ENCODE assay signal across 1 cellular context in the genomic region with DNA sequence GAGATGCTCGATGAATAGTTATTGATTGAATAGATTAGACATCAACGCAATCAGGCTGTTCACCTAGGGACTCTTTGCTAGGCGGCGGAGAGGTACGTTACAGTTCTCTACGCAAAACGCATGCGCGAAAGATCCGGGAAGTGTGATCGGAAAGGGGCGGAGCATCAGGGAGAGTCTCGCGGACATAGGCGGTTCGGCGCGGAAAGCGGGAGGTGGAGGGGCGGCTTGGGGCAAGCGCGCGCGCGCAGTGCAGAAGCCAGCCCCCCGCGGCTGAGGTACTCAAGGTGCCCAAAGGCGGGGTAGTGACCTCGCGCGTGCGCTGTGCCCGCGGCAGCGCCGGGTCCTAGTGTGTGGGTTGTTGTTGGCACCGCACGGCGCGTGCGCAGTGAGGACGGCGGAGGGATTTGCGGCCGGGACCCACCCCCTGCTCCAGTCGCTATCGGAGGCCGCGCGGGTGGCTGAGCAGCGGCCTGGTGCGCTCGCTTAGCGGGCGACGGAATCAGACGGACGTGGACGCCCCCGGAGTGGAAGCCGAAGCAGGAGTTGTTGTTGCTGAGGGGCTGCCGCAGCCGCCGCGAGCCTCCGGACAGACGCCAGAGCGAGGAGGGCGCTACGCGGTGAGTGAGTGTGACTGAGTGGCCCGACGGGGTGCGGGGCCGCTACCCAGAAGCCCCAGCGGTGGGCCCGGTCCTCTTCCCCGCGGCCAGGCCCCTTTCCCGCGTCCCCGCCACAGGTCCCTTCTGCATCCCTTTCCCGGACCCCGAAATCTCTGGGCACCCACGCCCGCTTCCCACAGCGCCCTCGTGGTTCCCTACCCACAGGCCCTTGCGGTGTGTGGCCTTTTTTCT.
A peak's percentile ranks its signal among the peaks of the same experiment; 100 is the strongest.
TF ChIP-seq lines count a peak whose summit lies in the region.

A gene with protein sequence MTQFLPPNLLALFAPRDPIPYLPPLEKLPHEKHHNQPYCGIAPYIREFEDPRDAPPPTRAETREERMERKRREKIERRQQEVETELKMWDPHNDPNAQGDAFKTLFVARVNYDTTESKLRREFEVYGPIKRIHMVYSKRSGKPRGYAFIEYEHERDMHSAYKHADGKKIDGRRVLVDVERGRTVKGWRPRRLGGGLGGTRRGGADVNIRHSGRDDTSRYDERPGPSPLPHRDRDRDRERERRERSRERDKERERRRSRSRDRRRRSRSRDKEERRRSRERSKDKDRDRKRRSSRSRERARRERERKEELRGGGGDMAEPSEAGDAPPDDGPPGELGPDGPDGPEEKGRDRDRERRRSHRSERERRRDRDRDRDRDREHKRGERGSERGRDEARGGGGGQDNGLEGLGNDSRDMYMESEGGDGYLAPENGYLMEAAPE (plus strand): TSS at position 432 of the 848 bp plus-strand sequence. CDS start 964 bp downstream, outside the sequence.

TF ChIP-seq in K562, 482 proteins besides CTCF, POLR2A, EP300 and RAD21 (continued from another document and continues in another):
- TF ChIP-seq, protein P1, sequence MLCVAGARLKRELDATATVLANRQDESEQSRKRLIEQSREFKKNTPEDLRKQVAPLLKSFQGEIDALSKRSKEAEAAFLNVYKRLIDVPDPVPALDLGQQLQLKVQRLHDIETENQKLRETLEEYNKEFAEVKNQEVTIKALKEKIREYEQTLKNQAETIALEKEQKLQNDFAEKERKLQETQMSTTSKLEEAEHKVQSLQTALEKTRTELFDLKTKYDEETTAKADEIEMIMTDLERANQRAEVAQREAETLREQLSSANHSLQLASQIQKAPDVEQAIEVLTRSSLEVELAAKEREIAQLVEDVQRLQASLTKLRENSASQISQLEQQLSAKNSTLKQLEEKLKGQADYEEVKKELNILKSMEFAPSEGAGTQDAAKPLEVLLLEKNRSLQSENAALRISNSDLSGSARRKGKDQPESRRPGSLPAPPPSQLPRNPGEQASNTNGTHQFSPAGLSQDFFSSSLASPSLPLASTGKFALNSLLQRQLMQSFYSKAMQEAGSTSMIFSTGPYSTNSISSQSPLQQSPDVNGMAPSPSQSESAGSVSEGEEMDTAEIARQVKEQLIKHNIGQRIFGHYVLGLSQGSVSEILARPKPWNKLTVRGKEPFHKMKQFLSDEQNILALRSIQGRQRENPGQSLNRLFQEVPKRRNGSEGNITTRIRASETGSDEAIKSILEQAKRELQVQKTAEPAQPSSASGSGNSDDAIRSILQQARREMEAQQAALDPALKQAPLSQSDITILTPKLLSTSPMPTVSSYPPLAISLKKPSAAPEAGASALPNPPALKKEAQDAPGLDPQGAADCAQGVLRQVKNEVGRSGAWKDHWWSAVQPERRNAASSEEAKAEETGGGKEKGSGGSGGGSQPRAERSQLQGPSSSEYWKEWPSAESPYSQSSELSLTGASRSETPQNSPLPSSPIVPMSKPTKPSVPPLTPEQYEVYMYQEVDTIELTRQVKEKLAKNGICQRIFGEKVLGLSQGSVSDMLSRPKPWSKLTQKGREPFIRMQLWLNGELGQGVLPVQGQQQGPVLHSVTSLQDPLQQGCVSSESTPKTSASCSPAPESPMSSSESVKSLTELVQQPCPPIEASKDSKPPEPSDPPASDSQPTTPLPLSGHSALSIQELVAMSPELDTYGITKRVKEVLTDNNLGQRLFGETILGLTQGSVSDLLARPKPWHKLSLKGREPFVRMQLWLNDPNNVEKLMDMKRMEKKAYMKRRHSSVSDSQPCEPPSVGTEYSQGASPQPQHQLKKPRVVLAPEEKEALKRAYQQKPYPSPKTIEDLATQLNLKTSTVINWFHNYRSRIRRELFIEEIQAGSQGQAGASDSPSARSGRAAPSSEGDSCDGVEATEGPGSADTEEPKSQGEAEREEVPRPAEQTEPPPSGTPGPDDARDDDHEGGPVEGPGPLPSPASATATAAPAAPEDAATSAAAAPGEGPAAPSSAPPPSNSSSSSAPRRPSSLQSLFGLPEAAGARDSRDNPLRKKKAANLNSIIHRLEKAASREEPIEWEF (CRISPR knock-in tag; IDR thresholded peaks at IDR 0.05), result no peak
- peak; percentile 81 for TF ChIP-seq SAP30 (IDR thresholded peaks at IDR 0.05; ENCODE audit: borderline replicate concordance, insufficient read depth, low read depth, low read length, poor library complexity, severe bottlenecking)
- TF ChIP-seq PTRF (tag; IDR thresholded peaks at IDR 0.05), result no peak
- TF ChIP-seq ETV6 (IDR thresholded peaks at IDR 0.05; ENCODE audit: borderline replicate concordance in 1 of 2, low read depth in 2 of 2, low read length in 1 of 2), result no peak; a peak in 1 of 4 replicates
- TF ChIP-seq ETV6 (CRISPR knock-in tag; IDR thresholded peaks at IDR 0.05; ENCODE audit: borderline replicate concordance), result peak; percentile 64; the same call in 1 of the 2 replicates
- TF ChIP-seq, protein P2, sequence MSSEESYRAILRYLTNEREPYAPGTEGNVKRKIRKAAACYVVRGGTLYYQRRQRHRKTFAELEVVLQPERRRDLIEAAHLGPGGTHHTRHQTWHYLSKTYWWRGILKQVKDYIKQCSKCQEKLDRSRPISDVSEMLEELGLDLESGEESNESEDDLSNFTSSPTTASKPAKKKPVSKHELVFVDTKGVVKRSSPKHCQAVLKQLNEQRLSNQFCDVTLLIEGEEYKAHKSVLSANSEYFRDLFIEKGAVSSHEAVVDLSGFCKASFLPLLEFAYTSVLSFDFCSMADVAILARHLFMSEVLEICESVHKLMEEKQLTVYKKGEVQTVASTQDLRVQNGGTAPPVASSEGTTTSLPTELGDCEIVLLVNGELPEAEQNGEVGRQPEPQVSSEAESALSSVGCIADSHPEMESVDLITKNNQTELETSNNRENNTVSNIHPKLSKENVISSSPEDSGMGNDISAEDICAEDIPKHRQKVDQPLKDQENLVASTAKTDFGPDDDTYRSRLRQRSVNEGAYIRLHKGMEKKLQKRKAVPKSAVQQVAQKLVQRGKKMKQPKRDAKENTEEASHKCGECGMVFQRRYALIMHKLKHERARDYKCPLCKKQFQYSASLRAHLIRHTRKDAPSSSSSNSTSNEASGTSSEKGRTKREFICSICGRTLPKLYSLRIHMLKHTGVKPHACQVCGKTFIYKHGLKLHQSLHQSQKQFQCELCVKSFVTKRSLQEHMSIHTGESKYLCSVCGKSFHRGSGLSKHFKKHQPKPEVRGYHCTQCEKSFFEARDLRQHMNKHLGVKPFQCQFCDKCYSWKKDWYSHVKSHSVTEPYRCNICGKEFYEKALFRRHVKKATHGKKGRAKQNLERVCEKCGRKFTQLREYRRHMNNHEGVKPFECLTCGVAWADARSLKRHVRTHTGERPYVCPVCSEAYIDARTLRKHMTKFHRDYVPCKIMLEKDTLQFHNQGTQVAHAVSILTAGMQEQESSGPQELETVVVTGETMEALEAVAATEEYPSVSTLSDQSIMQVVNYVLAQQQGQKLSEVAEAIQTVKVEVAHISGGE (CRISPR knock-in tag; IDR thresholded peaks at IDR 0.05), result peak in 1 of 3 experiments; percentile 52; a peak in 1 of 6 replicates
- peak; percentile 98 for TF ChIP-seq PCBP1 (IDR thresholded peaks at IDR 0.05; ENCODE audit: low read depth, low read length, poor library complexity, severe bottlenecking)
- TF ChIP-seq, protein P3, sequence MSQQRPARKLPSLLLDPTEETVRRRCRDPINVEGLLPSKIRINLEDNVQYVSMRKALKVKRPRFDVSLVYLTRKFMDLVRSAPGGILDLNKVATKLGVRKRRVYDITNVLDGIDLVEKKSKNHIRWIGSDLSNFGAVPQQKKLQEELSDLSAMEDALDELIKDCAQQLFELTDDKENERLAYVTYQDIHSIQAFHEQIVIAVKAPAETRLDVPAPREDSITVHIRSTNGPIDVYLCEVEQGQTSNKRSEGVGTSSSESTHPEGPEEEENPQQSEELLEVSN (IDR thresholded peaks at IDR 0.05; ENCODE audit: borderline replicate concordance in 1 of 2, extremely low read depth in 1 of 2, insufficient read depth in 1 of 2, insufficient read length in 1 of 2, low read depth in 1 of 2, low read length in 1 of 2, poor library complexity in 1 of 2, severe bottlenecking in 1 of 2), result peak; percentile 70 to 71
- no peak for TF ChIP-seq NCOA2 (IDR thresholded peaks at IDR 0.05; ENCODE audit: partially characterized antibody in 2 of 2)
- peak; percentile 97 for TF ChIP-seq GTF2E2 (tag; IDR thresholded peaks at IDR 0.05)
- TF ChIP-seq, protein P4, sequence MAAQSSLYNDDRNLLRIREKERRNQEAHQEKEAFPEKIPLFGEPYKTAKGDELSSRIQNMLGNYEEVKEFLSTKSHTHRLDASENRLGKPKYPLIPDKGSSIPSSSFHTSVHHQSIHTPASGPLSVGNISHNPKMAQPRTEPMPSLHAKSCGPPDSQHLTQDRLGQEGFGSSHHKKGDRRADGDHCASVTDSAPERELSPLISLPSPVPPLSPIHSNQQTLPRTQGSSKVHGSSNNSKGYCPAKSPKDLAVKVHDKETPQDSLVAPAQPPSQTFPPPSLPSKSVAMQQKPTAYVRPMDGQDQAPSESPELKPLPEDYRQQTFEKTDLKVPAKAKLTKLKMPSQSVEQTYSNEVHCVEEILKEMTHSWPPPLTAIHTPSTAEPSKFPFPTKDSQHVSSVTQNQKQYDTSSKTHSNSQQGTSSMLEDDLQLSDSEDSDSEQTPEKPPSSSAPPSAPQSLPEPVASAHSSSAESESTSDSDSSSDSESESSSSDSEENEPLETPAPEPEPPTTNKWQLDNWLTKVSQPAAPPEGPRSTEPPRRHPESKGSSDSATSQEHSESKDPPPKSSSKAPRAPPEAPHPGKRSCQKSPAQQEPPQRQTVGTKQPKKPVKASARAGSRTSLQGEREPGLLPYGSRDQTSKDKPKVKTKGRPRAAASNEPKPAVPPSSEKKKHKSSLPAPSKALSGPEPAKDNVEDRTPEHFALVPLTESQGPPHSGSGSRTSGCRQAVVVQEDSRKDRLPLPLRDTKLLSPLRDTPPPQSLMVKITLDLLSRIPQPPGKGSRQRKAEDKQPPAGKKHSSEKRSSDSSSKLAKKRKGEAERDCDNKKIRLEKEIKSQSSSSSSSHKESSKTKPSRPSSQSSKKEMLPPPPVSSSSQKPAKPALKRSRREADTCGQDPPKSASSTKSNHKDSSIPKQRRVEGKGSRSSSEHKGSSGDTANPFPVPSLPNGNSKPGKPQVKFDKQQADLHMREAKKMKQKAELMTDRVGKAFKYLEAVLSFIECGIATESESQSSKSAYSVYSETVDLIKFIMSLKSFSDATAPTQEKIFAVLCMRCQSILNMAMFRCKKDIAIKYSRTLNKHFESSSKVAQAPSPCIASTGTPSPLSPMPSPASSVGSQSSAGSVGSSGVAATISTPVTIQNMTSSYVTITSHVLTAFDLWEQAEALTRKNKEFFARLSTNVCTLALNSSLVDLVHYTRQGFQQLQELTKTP (IDR thresholded peaks at IDR 0.05; ENCODE audit: low read depth in 1 of 2, partially characterized antibody in 2 of 2), result peak in 1 of 2 experiments; percentile 92
- peak; percentile 93 for TF ChIP-seq U2AF1 (optimal IDR thresholded peaks at IDR 0.05; ENCODE audit: low read depth, low read length)
- peak; percentile 94 for TF ChIP-seq KDM5B (IDR thresholded peaks at IDR 0.05; ENCODE audit: insufficient replicate concordance, low read depth, low read length)
- TF ChIP-seq ELF4 (CRISPR knock-in tag; IDR thresholded peaks at IDR 0.05), result 0 out of 2 replicates have a peak, but pooled peaks have one; percentile 64
- TF ChIP-seq, protein P5, sequence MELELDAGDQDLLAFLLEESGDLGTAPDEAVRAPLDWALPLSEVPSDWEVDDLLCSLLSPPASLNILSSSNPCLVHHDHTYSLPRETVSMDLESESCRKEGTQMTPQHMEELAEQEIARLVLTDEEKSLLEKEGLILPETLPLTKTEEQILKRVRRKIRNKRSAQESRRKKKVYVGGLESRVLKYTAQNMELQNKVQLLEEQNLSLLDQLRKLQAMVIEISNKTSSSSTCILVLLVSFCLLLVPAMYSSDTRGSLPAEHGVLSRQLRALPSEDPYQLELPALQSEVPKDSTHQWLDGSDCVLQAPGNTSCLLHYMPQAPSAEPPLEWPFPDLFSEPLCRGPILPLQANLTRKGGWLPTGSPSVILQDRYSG (tag; conservative IDR thresholded peaks at IDR 0.05; ENCODE audit: low read depth), result 0 out of 2 replicates have a peak, but pooled peaks have one; percentile 60
- TF ChIP-seq SETDB1 (IDR thresholded peaks at IDR 0.05; ENCODE audit: low read length), result peak; percentile 56
- peak in 1 of 2 experiments; percentile 74; a peak in 2 of 4 replicates for TF ChIP-seq SRF (CRISPR knock-in tag; IDR thresholded peaks at IDR 0.05)
- TF ChIP-seq ZNF23 (CRISPR knock-in tag; IDR thresholded peaks at IDR 0.05), result no peak
- TF ChIP-seq, protein P6, sequence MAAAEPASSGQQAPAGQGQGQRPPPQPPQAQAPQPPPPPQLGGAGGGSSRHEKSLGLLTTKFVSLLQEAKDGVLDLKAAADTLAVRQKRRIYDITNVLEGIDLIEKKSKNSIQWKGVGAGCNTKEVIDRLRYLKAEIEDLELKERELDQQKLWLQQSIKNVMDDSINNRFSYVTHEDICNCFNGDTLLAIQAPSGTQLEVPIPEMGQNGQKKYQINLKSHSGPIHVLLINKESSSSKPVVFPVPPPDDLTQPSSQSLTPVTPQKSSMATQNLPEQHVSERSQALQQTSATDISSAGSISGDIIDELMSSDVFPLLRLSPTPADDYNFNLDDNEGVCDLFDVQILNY (CRISPR knock-in tag; IDR thresholded peaks at IDR 0.05), result peak; percentile 66
- TF ChIP-seq, protein P7, sequence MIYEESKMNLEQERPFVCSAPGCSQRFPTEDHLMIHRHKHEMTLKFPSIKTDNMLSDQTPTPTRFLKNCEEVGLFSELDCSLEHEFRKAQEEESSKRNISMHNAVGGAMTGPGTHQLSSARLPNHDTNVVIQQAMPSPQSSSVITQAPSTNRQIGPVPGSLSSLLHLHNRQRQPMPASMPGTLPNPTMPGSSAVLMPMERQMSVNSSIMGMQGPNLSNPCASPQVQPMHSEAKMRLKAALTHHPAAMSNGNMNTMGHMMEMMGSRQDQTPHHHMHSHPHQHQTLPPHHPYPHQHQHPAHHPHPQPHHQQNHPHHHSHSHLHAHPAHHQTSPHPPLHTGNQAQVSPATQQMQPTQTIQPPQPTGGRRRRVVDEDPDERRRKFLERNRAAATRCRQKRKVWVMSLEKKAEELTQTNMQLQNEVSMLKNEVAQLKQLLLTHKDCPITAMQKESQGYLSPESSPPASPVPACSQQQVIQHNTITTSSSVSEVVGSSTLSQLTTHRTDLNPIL (CRISPR knock-in tag; IDR thresholded peaks at IDR 0.05), result no peak
- 0 out of 2 replicates have a peak, but pooled peaks have one; percentile 36 for TF ChIP-seq SAFB (IDR thresholded peaks at IDR 0.05; ENCODE audit: borderline replicate concordance, low read depth, low read length)
- 0 out of 2 replicates have a peak, but pooled peaks have one; percentile 75 for TF ChIP-seq CHCHD3 (CRISPR knock-in tag; IDR thresholded peaks at IDR 0.05)
- TF ChIP-seq, protein P8, sequence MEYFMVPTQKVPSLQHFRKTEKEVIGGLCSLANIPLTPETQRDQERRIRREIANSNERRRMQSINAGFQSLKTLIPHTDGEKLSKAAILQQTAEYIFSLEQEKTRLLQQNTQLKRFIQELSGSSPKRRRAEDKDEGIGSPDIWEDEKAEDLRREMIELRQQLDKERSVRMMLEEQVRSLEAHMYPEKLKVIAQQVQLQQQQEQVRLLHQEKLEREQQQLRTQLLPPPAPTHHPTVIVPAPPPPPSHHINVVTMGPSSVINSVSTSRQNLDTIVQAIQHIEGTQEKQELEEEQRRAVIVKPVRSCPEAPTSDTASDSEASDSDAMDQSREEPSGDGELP (CRISPR knock-in tag; IDR thresholded peaks at IDR 0.05; ENCODE audit: borderline replicate concordance), result peak; percentile 81
- peak; percentile 32; the same call in 1 of the 2 replicates for TF ChIP-seq ZKSCAN1 (IDR thresholded peaks at IDR 0.05; ENCODE audit: low read depth, low read length)
- TF ChIP-seq MTA2 (IDR thresholded peaks at IDR 0.05; ENCODE audit: low read depth), result no peak
- 0 out of 2 replicates have a peak, but pooled peaks have one; percentile 69 for TF ChIP-seq ZNF224 (CRISPR knock-in tag; IDR thresholded peaks at IDR 0.05)
- peak; percentile 79 for TF ChIP-seq MBD2 (IDR thresholded peaks at IDR 0.05; ENCODE audit: borderline replicate concordance, low read depth)
- TF ChIP-seq POLR2AphosphoS5 (IDR thresholded peaks at IDR 0.05; ENCODE audit: control insufficient read depth, insufficient read depth, low read depth, low read length), result peak; percentile 89
- TF ChIP-seq GABPB1 (CRISPR knock-in tag; IDR thresholded peaks at IDR 0.05), result peak; percentile 74
- TF ChIP-seq ARHGAP35 (IDR thresholded peaks at IDR 0.05; ENCODE audit: partially characterized antibody), result no peak
